20 cellular contexts compared by ENCODE assay signal in genomic region chr22:21992593-21993237, GRCh38. TPM values are rescaled to one million over a fixed set of nuclear protein-coding genes. Genes with fewer than 3 reads are reported as not detected.
DNase-seq lines count a peak whose midpoint lies in the region; ATAC-seq and TF ChIP-seq lines count a peak whose summit lies in the region.
"Had no signal": no experiment of that assay in that cellular context is flagged by ENCODE, and none has a peak within 500 bp of the region (broad histone marks: within the 10 kb centered on the region; RNA-seq: fewer than 3 reads in every experiment).

No MANE protein-coding gene starts in this region.

- no peaks in the 10 kb centered on the region for H3K4me1 Mint-ChIP-seq in T-cell
- H3K4me1 Mint-ChIP-seq: B cell had no signal

- TF ChIP-seq CTCF in Loucy (conservative IDR thresholded peaks at IDR 0.05; ENCODE audit: low read length) (no peak), foreskin keratinocyte (conservative IDR thresholded peaks at IDR 0.05) (no peak)

- H3K9me3 ChIP-seq in GM23248 (ENCODE audit: low read depth) = no peaks in the 10 kb centered on the region
- no peaks in the 10 kb centered on the region for H3K9me3 ChIP-seq in Loucy (ENCODE audit: insufficient read depth, low read depth, low read length)
- H3K9me3 ChIP-seq: BLaER1 treated with 17β-estradiol and CSF1 and Interleukin-3, amounts not matched to agents 10 nM and 100 nM; Caco-2 had no signal

- CTCF ChIA-PET in T-cell (lab: Charles Lee) = interaction anchor here in 1 of 2 donors (1.6 kb wide), 1 partner anchor 10 kb away, joined by 4 read pairs; the partner anchor contains the start of gene TOP3B

- H3K9me2 ChIP-seq in GM23248 (ENCODE audit: insufficient read depth) = no peaks in the 10 kb centered on the region
- H3K9me2 ChIP-seq in Loucy (replicated peaks; ENCODE audit: low read depth, low read length) = no peaks in the 10 kb centered on the region

- in situ Hi-C loops in GM23248 (cut with MboI) = no loop called here

- H2AFZ ChIP-seq in GM23248 (peak overlapping the region; percentile 29; the same call in 1 of the 2 replicates), Loucy (ENCODE audit: low read length) (0 out of 2 replicates have a peak overlapping the region, but pooled peaks have one; percentile 21)

- peaks cover 14% of the 10 kb centered on the region; the same call in 1 of the 2 replicates for H3K27me3 ChIP-seq in GM23248 (replicated peaks; ENCODE audit: insufficient read depth)
- H3K27me3 ChIP-seq in Loucy (ENCODE audit: insufficient read depth, low read length, poor library complexity, severe bottlenecking) = no peaks in the 10 kb centered on the region
- peaks cover 14% of the 10 kb centered on the region for H3K27me3 ChIP-seq in foreskin keratinocyte
- H3K27me3 ChIP-seq: BLaER1 treated with 17β-estradiol and CSF1 and Interleukin-3, amounts not matched to agents 10 nM and 100 nM had no signal

- H3K4me2 ChIP-seq in GM23248 (ENCODE audit: unreplicated experiment) (no peak overlapping the region), Loucy (ENCODE audit: low read depth, low read length, poor library complexity, severe bottlenecking) (no peak overlapping the region)
- H3K4me2 ChIP-seq: BLaER1 treated with 17β-estradiol and CSF1 and Interleukin-3, amounts not matched to agents 10 nM and 100 nM had no signal

- no peaks in the 10 kb centered on the region for H3K79me2 ChIP-seq in GM23248 (ENCODE audit: insufficient read depth)
- no peaks in the 10 kb centered on the region for H3K79me2 ChIP-seq in Loucy (ENCODE audit: insufficient read depth, low read length)

- POLR2A ChIA-PET in T-cell (lab: Charles Lee) = no interaction called here

- H3K9ac ChIP-seq in GM23248 (no peak overlapping the region), Loucy (ENCODE audit: low read depth, low read length, poor library complexity, severe bottlenecking) (no peak overlapping the region)
- H3K9ac ChIP-seq: BLaER1 treated with 17β-estradiol and CSF1 and Interleukin-3, amounts not matched to agents 10 nM and 100 nM had no signal

- peak; percentile 67 for ATAC-seq in left lobe of liver
- no peak for ATAC-seq in HG03571 (IDR thresholded peaks at IDR 0.05; ENCODE audit: unreplicated experiment)
- no peak for ATAC-seq in HG03039 (IDR thresholded peaks at IDR 0.05; ENCODE audit: unreplicated experiment)
- ATAC-seq in foreskin keratinocyte = no peak
- no peak for ATAC-seq in T-cell (replicated peaks in 1 of 4)
- ATAC-seq: CD8-positive, alpha-beta T cell had no signal

- no peaks in the 10 kb centered on the region for H3K9me3 Mint-ChIP-seq in T-cell
- H3K9me3 Mint-ChIP-seq: CD4-positive, alpha-beta T cell; CD8-positive, alpha-beta T cell had no signal

- no peaks in the 10 kb centered on the region for H3K36me3 Mint-ChIP-seq in T-cell
- H3K36me3 Mint-ChIP-seq: CD8-positive, alpha-beta T cell had no signal

- H3K27ac Mint-ChIP-seq in T-cell = no peak overlapping the region
- H3K27ac Mint-ChIP-seq: B cell; CD4-positive, alpha-beta T cell; CD8-positive, alpha-beta T cell had no signal

- H3K36me3 ChIP-seq in GM23248 (ENCODE audit: low read depth) = no peaks in the 10 kb centered on the region
- H3K36me3 ChIP-seq in Loucy (ENCODE audit: insufficient read depth, low read length) = no peaks in the 10 kb centered on the region
- H3K36me3 ChIP-seq: BLaER1 treated with 17β-estradiol and CSF1 and Interleukin-3, amounts not matched to agents 10 nM and 100 nM had no signal

- 57 to 66% methylated on average over 7 of the region's 7 CpGs for WGBS in GM23248 (ENCODE audit: low coverage in 1 of 2, low lambda C conversion rate in 2 of 2, missing lambda C conversion rate in 2 of 2), 2 experiments

- H3K4me3 Mint-ChIP-seq in T-cell = no peak overlapping the region
- H3K4me3 Mint-ChIP-seq: B cell; CD4-positive, alpha-beta T cell; CD8-positive, alpha-beta T cell had no signal

- H3K27ac ChIP-seq in GM23248 (no peak overlapping the region), foreskin keratinocyte (no peak overlapping the region)
- H3K27ac ChIP-seq: BLaER1 treated with 17β-estradiol and CSF1 and Interleukin-3, amounts not matched to agents 10 nM and 100 nM; C4-2B had no signal

- DNase-seq in AG20443 (ENCODE audit: low spot score) (peak; percentile 2), GM23248 (no peak), left lobe of liver (ENCODE audit: low spot score) (peak; percentile 63), foreskin keratinocyte (no peak), T-cell (no peak)
- DNase-seq: 8988T; ACHN; AML-193; Caco-2; Calu3; CD4-positive, alpha-beta T cell; CD8-positive, alpha-beta T cell; DMS79 treated with DMSO at 0.1 percent for 48 hours; GF-D8 had no signal

- H3K4me3 ChIP-seq in GM23248 (no peak overlapping the region), Loucy (ENCODE audit: low read length, poor library complexity, severe bottlenecking) (no peak overlapping the region)
- H3K4me3 ChIP-seq: BLaER1 treated with 17β-estradiol and CSF1 and Interleukin-3, amounts not matched to agents 10 nM and 100 nM had no signal

- H4K20me1 ChIP-seq in GM23248 (ENCODE audit: insufficient read depth) (no peaks in the 10 kb centered on the region), Loucy (ENCODE audit: insufficient read depth, low read length, poor library complexity, severe bottlenecking) (no peaks in the 10 kb centered on the region)
- H4K20me1 ChIP-seq: BLaER1 treated with 17β-estradiol and CSF1 and Interleukin-3, amounts not matched to agents 10 nM and 100 nM had no signal

- H3F3A ChIP-seq in GM23248 (ENCODE audit: insufficient read depth) = no peaks in the 10 kb centered on the region
- no peaks in the 10 kb centered on the region for H3F3A ChIP-seq in Loucy (ENCODE audit: low read depth)

- H3K27me3 Mint-ChIP-seq in T-cell = peaks cover 7 to 9% of the 10 kb centered on the region in 2 donors
- H3K27me3 Mint-ChIP-seq: B cell had no signal

- H3K4me1 ChIP-seq in GM23248 (ENCODE audit: insufficient read depth) (no peaks in the 10 kb centered on the region), Loucy (ENCODE audit: insufficient read depth, low read length, poor library complexity, severe bottlenecking) (no peaks in the 10 kb centered on the region), foreskin keratinocyte (no peaks in the 10 kb centered on the region)
- H3K4me1 ChIP-seq: BLaER1 treated with 17β-estradiol and CSF1 and Interleukin-3, amounts not matched to agents 10 nM and 100 nM; Caco-2 had no signal

RNA-seq across cellular contexts. Expression of gene TOP3B, which starts 10.1 kb away (rescaled TPM):
- total RNA-seq in GM23248 (2014; rRNA removed; shearing (Covaris generic)) = 9.2 and 16.0 TPM in 2 replicates
- polyA plus RNA-seq in GM23248 (2016; fragmentation: Nextera tagmentation; extraction: Ambion mirVana) = 11.6 and 12.9 TPM in 2 replicates
- total RNA-seq in left lobe of liver = 24.0 TPM
- total RNA-seq in foreskin keratinocyte = 25.3 and 25.9 TPM in 2 replicates
- 13.9 and 14.6 TPM in 2 replicates for polyA plus RNA-seq in foreskin keratinocyte
- total RNA-seq in T-cell = 10 to 100 TPM; 58.9 to 90.6 (median 65.9) TPM

RNA-seq across cellular contexts. Expression of gene PPM1F, which starts 40.1 kb away (rescaled TPM):
- 37.8 and 41.6 TPM in 2 replicates for total RNA-seq in GM23248 (2014; rRNA removed; shearing (Covaris generic))
- polyA plus RNA-seq in GM23248 (2016; fragmentation: Nextera tagmentation; extraction: Ambion mirVana) = 15.1 and 17.6 TPM in 2 replicates
- 8.4 TPM for total RNA-seq in left lobe of liver
- 33.0 and 33.9 TPM in 2 replicates for total RNA-seq in foreskin keratinocyte
- 20.7 and 21.8 TPM in 2 replicates for polyA plus RNA-seq in foreskin keratinocyte
- total RNA-seq in T-cell = 10 to 100 TPM; 18.7 to 29.9 (median 24.4) TPM

Comparison
In these comparisons a context has a peak if more than half of its experiments do, and no peak if none do; other contexts are left out.
1. DNase-seq: peak in AG20443 (single experiment) and left lobe of liver (single experiment); none in GM23248 (single experiment), foreskin keratinocyte (0 of 2) and T-cell (0 of 34).